Comparison of ENCODE assay signal across 8 cellular contexts in the genomic region with DNA sequence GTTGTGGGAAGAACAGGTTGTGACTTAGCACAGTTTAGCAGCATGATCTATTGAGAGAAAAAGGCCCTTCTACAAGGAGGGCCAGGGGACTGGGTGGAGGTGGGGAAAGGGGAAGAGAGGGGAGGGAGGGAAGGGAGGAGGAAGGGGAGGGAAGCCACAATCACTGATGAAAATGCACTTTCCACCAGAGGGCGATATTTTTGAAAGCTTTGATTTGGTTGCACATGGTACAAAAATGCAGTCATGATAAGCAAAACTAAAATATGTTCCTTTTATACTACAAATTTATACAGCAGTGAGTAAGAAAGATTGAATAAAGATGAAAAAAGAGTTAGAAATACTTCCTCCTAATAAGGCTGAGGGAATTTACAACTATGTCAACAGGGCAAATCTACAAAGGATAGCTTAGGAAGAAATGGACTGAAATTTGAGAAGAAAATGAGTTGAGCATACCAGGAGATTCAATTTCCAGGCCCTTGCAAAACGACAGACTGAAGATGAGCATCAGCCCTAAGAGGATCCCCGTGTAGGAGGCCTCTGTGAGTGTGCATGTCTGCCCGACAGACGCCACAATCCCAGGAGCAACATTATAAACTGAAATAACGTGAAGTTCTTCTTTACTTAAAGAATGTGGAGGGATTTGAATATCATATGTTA. TPM values are rescaled to one million over a fixed set of nuclear protein-coding genes. Genes with fewer than 3 reads are reported as not detected.
DNase-seq lines count a peak whose midpoint lies in the region; ATAC-seq and TF ChIP-seq lines count a peak whose summit lies in the region.

No MANE protein-coding gene starts in this region.

- no peaks in the 10 kb centered on the region for H3K79me1 ChIP-seq in IMR-90 (ENCODE audit: low read depth in 1 of 2, low read length in 2 of 2)

- no peak overlapping the region for H3K14ac ChIP-seq in IMR-90 (replicated peaks; ENCODE audit: low read depth, low read length)

- H4K8ac ChIP-seq in IMR-90 (ENCODE audit: low read depth in 2 of 2, low read length in 2 of 2): no peak overlapping the region

- H3K27me3 ChIP-seq in IMR-90 (ENCODE audit: control insufficient read depth, insufficient read depth, low read length) (no peaks in the 10 kb centered on the region), osteoblast (ENCODE audit: insufficient read depth, low read length) (no peaks in the 10 kb centered on the region)

- H3K56ac ChIP-seq in IMR-90 (ENCODE audit: extremely low read depth, insufficient read depth, low read length): no peak overlapping the region

- H2AK5ac ChIP-seq in IMR-90 (ENCODE audit: low read depth, low read length): no peak overlapping the region

- H4K20me1 ChIP-seq in IMR-90 (ENCODE audit: insufficient read depth, low read length) (no peaks in the 10 kb centered on the region), osteoblast (ENCODE audit: insufficient read depth, low read length) (no peaks in the 10 kb centered on the region)

- CTCF ChIA-PET in IMR-90 (lab: Yijun Ruan, JAX): interaction anchor here (0.8 to 1.6 kb wide), 9 partner anchors 10 to 44 kb away, joined by 3 to 9 read pairs (median 6); no protein-coding TSS in a partner anchor

- H3K9me1 ChIP-seq in IMR-90 (ENCODE audit: insufficient read depth, low read length): 0 out of 2 replicates have a peak, but pooled peaks cover 3% of the 10 kb centered on the region

- H3K4ac ChIP-seq in IMR-90 (ENCODE audit: low read depth, low read length): no peak overlapping the region

- H3K36me3 ChIP-seq in IMR-90 (ENCODE audit: control insufficient read depth, insufficient read depth, low read length) (peaks cover 21% of the 10 kb centered on the region), osteoblast (ENCODE audit: insufficient read depth, low read length) (peaks cover 43% of the 10 kb centered on the region)

- no peak for TF ChIP-seq POLR2A in IMR-90 (IDR thresholded peaks at IDR 0.05; ENCODE audit: low read depth, low read length)

- H3K18ac ChIP-seq in IMR-90 (ENCODE audit: low read depth, low read length): peak overlapping the region; percentile 62; the same call in 1 of the 2 replicates

- POLR2A ChIA-PET in IMR-90 (lab: Charles Lee; ENCODE audit: unreplicated experiment): interaction anchor here (0.8 kb wide), 1 partner anchor 8 kb away, joined by 3 read pairs; no protein-coding TSS in a partner anchor

- no peak overlapping the region for H2BK15ac ChIP-seq in IMR-90 (ENCODE audit: low read depth, low read length)

- H3K4me1 ChIP-seq in IMR-90 (ENCODE audit: control insufficient read depth, insufficient read depth, low read length): no peaks in the 10 kb centered on the region; the same call in 1 of the 2 replicates
- peaks cover 4% of the 10 kb centered on the region for H3K4me1 ChIP-seq in osteoblast (ENCODE audit: insufficient read depth, low read length)

- peak overlapping the region; percentile 59 for H2BK5ac ChIP-seq in IMR-90 (ENCODE audit: low read depth, low read length, poor library complexity, severe bottlenecking)

- no peak overlapping the region for H2BK20ac ChIP-seq in IMR-90 (ENCODE audit: low read depth, low read length)

- dilution Hi-C loops in IMR-90 (cut with HindIII; ENCODE audit: low sequenced_read_pairs, unreplicated experiment): no loop called here

- peak; percentile 46 for DNase-seq in AG08396 (ENCODE audit: low spot score)
- DNase-seq in GM03348 (ENCODE audit: low spot score): peak; percentile 67
- peak; percentile 85 for DNase-seq in IMR-90
- peak; percentile 68 for DNase-seq in RPMI8226
- peak; percentile 58 for DNase-seq in osteoblast (ENCODE audit: insufficient read length, low spot score, missing footprints)

- no peak overlapping the region for H2AK9ac ChIP-seq in IMR-90 (replicated peaks; ENCODE audit: low read depth, low read length, poor library complexity)

- peak; percentile 74 for TF ChIP-seq CTCF in IMR-90 (conservative IDR thresholded peaks at IDR 0.05; ENCODE audit: low read depth, low read length)
- peak; percentile 60 for TF ChIP-seq CTCF in osteoblast (IDR thresholded peaks at IDR 0.05; ENCODE audit: extremely low read depth, low read depth, low read length)

- no CpG with 5 or more reads among the region's 6 CpGs for WGBS in IMR-90 (ENCODE audit: extremely low coverage in 2 of 2, insufficient read length in 1 of 2), 2 experiments

- no TSS peak for BruUV-seq in IMR-90 (replicated peaks; lab: Mats Ljungman, UMichigan)

- H3K4me2 ChIP-seq in IMR-90 (ENCODE audit: low read depth, low read length) (peak overlapping the region; percentile 22; the same call in 1 of the 2 replicates), osteoblast (ENCODE audit: insufficient read depth, low read length) (no peak overlapping the region)

- H2AFZ ChIP-seq in IMR-90 (replicated peaks; ENCODE audit: low read length, poor library complexity) (no peak overlapping the region), osteoblast (ENCODE audit: low read length) (no peak overlapping the region)

- no peak overlapping the region for H4K5ac ChIP-seq in IMR-90 (ENCODE audit: low read depth, low read length)

- no peak overlapping the region for H4K91ac ChIP-seq in IMR-90 (ENCODE audit: insufficient read depth, low read depth, low read length)

- H3K79me2 ChIP-seq in osteoblast (ENCODE audit: insufficient read depth, low read length): no peaks in the 10 kb centered on the region

- H3K27ac ChIP-seq in IMR-90 (ENCODE audit: insufficient read depth, low read length): peak overlapping the region; percentile 87; the same call in 1 of the 2 replicates
- H3K27ac ChIP-seq in osteoblast (ENCODE audit: low read depth, low read length): peak overlapping the region; percentile 26

- H3K9ac ChIP-seq in IMR-90 (ENCODE audit: low read depth, low read length): peak overlapping the region; percentile 36

- intact Hi-C loops in IMR-90 (cut with micrococcal nuclease): loop anchor here (1.0 to 2.0 kb wide), 3 partner anchors 14 to 1300 kb away; no protein-coding TSS in a partner anchor

- TF ChIP-seq RAD21 in IMR-90 (IDR thresholded peaks at IDR 0.05; ENCODE audit: low read length): peak; percentile 55

- H3K4me3 ChIP-seq in IMR-90 (ENCODE audit: insufficient read depth, low read depth, low read length) (no peak overlapping the region), osteoblast (ENCODE audit: insufficient read depth, low read length) (no peak overlapping the region)

- no peak overlapping the region for H3K23ac ChIP-seq in IMR-90 (ENCODE audit: low read depth, low read length)

- H2BK120ac ChIP-seq in IMR-90 (ENCODE audit: low read depth, low read length): no peak overlapping the region

- no peaks in the 10 kb centered on the region for H3K9me3 ChIP-seq in IMR-90 (ENCODE audit: control insufficient read depth, insufficient read depth, low read length)
- H3K9me3 ChIP-seq in osteoblast (ENCODE audit: low read depth, low read length): no peaks in the 10 kb centered on the region

- in situ Hi-C loops in IMR-90 (cut with MboI; ENCODE audit: low sequenced_read_pairs): loop anchor here (10.0 kb wide), 2 partner anchors 418 to 1298 kb away; no protein-coding TSS in a partner anchor

- peak; percentile 94 for ATAC-seq in IMR-90 (ENCODE audit: low read depth)
- peak; percentile 35 for ATAC-seq in esophagus mucosa
- no peak for ATAC-seq in GM19467 (IDR thresholded peaks at IDR 0.05; ENCODE audit: unreplicated experiment)
- no peak for ATAC-seq in GM18870 (IDR thresholded peaks at IDR 0.05; ENCODE audit: unreplicated experiment)

TF ChIP-seq in IMR-90, 13 proteins besides CTCF, POLR2A, EP300 and RAD21 (continues in another document):
- peak; percentile 81 for TF ChIP-seq MAZ (IDR thresholded peaks at IDR 0.05; ENCODE audit: borderline replicate concordance, low read depth, low read length)
- no peak for TF ChIP-seq CHD1 (IDR thresholded peaks at IDR 0.05; ENCODE audit: low read depth, low read length)
- TF ChIP-seq CEBPB (IDR thresholded peaks at IDR 0.05; ENCODE audit: low read depth, low read length): peak; percentile 0; the same call in 1 of the 2 replicates
- TF ChIP-seq RFX5 (IDR thresholded peaks at IDR 0.05; ENCODE audit: low read depth, low read length): no peak
- TF ChIP-seq SMC3 (IDR thresholded peaks at IDR 0.05; ENCODE audit: low read depth, low read length): peak; percentile 60
- no peak for TF ChIP-seq BHLHE40 (IDR thresholded peaks at IDR 0.05; ENCODE audit: low read depth, low read length)
- no peak for TF ChIP-seq FOS (IDR thresholded peaks at IDR 0.05; ENCODE audit: low read depth, low read length)
- TF ChIP-seq RCOR1 (IDR thresholded peaks at IDR 0.05; ENCODE audit: insufficient replicate concordance, low read length): no peak
- TF ChIP-seq, protein P1, sequence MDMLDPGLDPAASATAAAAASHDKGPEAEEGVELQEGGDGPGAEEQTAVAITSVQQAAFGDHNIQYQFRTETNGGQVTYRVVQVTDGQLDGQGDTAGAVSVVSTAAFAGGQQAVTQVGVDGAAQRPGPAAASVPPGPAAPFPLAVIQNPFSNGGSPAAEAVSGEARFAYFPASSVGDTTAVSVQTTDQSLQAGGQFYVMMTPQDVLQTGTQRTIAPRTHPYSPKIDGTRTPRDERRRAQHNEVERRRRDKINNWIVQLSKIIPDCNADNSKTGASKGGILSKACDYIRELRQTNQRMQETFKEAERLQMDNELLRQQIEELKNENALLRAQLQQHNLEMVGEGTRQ (IDR thresholded peaks at IDR 0.05; ENCODE audit: low read depth, low read length): no peak
- TF ChIP-seq NFE2L2 (IDR thresholded peaks at IDR 0.05; ENCODE audit: low read depth, low read length): no peak
- peak; percentile 32; the same call in 1 of the 2 replicates for TF ChIP-seq MAFK (IDR thresholded peaks at IDR 0.05; ENCODE audit: low read depth, low read length)

RNA-seq across cellular contexts. Expression of a gene that starts 17.2 kb away (rescaled TPM):
- 18.1 and 25.3 TPM in 2 replicates for total RNA-seq in IMR-90 (2012; rRNA removed)
- 15.5 and 21.2 TPM in 2 replicates for polyA plus RNA-seq in IMR-90 (2012; rRNA removed)
- polyA plus RNA-seq in IMR-90 (2012; cell fraction: cytosol; rRNA removed): 4.0 and 11.3 TPM in 2 replicates
- polyA plus RNA-seq in IMR-90 (2012; cell fraction: nucleus; rRNA removed; ENCODE audit: low replicate concordance): 24.3 and 117 TPM in 2 replicates
- 56.9 TPM for total RNA-seq in esophagus mucosa
- 52.1 and 56.0 TPM in 2 replicates for total RNA-seq in osteoblast

RNA-seq across cellular contexts. Expression of a gene that starts 18.1 kb away (rescaled TPM):
- total RNA-seq in IMR-90 (2012; rRNA removed): 85.7 and 123 TPM in 2 replicates
- polyA plus RNA-seq in IMR-90 (2012; rRNA removed): 89.6 and 104 TPM in 2 replicates
- polyA plus RNA-seq in IMR-90 (2012; cell fraction: cytosol; rRNA removed): 27.0 and 53.3 TPM in 2 replicates
- polyA plus RNA-seq in IMR-90 (2012; cell fraction: nucleus; rRNA removed; ENCODE audit: low replicate concordance): 18.7 and 88.2 TPM in 2 replicates
- total RNA-seq in esophagus mucosa: 61.2 TPM
- total RNA-seq in osteoblast: 80.0 and 85.7 TPM in 2 replicates

RNA-seq across cellular contexts. Expression of a gene that starts 41.3 kb away (rescaled TPM):
- total RNA-seq in IMR-90 (2012; rRNA removed): not detected in 2 replicates
- not detected in 2 replicates for polyA plus RNA-seq in IMR-90 (2012; rRNA removed)
- polyA plus RNA-seq in IMR-90 (2012; cell fraction: cytosol; rRNA removed): 0.51 TPM in 1 of 2 replicates, not detected in the other
- 0.21 TPM in 1 of 2 replicates, not detected in the other for polyA plus RNA-seq in IMR-90 (2012; cell fraction: nucleus; rRNA removed; ENCODE audit: low replicate concordance)
- total RNA-seq in esophagus mucosa: 0.44 TPM
- not detected in 2 replicates for total RNA-seq in osteoblast

Comparison
In these comparisons a context has a peak if more than half of its experiments do, and no peak if none do; other contexts are left out.
1. ATAC-seq: peak in IMR-90 (single experiment) and esophagus mucosa (single experiment); none in GM19467 (single experiment) and GM18870 (single experiment).
2. Peak in every context shown above with its lines, with median percentiles within 50 percentile points of each other: DNase-seq.